ENCODE assay signal across 10 cellular contexts in genomic region chr22:16594026-16594425, GRCh38. TPM values are rescaled to one million over a fixed set of nuclear protein-coding genes. Genes with fewer than 3 reads are reported as not detected.
"Had no signal": no experiment of that assay in that cellular context is flagged by ENCODE, and none has a peak within 500 bp of the region (broad histone marks: within the 10 kb centered on the region; RNA-seq: fewer than 3 reads in every experiment).

No MANE protein-coding gene starts in this region.

- H3K27ac ChIP-seq: GM23248, HL-60 had no signal

- H3K4me1 ChIP-seq: HAP-1 had no signal

- H2AFZ ChIP-seq: GM23248 had no signal

- H3K4me3 ChIP-seq: GM23248, HAP-1 had no signal

- H3K9me3 ChIP-seq: HAP-1 had no signal

- DNase-seq: GM23248, GOT3, H7, IMR-90, KBM-7 had no signal

- ATAC-seq: HCT116 had no signal

- H3K9ac ChIP-seq: GM23248 had no signal

- H3K36me3 ChIP-seq: HAP-1 had no signal

RNA-seq across cellular contexts. Expression of gene CCT8L2, which starts 1.4 kb away (rescaled TPM):
- total RNA-seq: GM23248, H4, H7, HT1080, IMR-90 had no signal
- polyA plus RNA-seq: GM23248, IMR-90 had no signal
